ENCODE assay signal across 14 cellular contexts in genomic region chr2:177692828-177693269, GRCh38.
DNase-seq lines count a peak whose midpoint lies in the region; ATAC-seq and TF ChIP-seq lines count a peak whose summit lies in the region.
"Had no signal": no experiment of that assay in that cellular context is flagged by ENCODE, and none has a peak within 500 bp of the region (broad histone marks: within the 10 kb centered on the region; RNA-seq: fewer than 3 reads in every experiment).

No MANE protein-coding gene starts in this region.

- no peaks in the 10 kb centered on the region for H3F3A ChIP-seq in GM23338 (replicated peaks; ENCODE audit: low read depth)

- no peak overlapping the region for H2AFZ ChIP-seq in GM23338

- CTCF ChIA-PET in RWPE1 (lab: Yijun Ruan, JAX), result interaction anchor here (0.5 to 1.0 kb wide), 4 partner anchors 10 to 428 kb away, joined by 3 to 7 read pairs (median 4); partner anchors contain the start of gene NFE2L2

- no peak overlapping the region for H3K27ac Mint-ChIP-seq in GM23338
- H3K27ac Mint-ChIP-seq in progenitor cell of endocrine pancreas, result peak overlapping the region; percentile 33
- H3K27ac Mint-ChIP-seq: activated naive CD8-positive, alpha-beta T cell treated with anti-CD3 and anti-CD28 coated beads for 36 hours had no signal

- H3K36me3 Mint-ChIP-seq in GM23338 (ENCODE audit: low read depth) (no peaks in the 10 kb centered on the region), progenitor cell of endocrine pancreas (ENCODE audit: insufficient read depth) (peaks cover 15% of the 10 kb centered on the region)
- H3K36me3 Mint-ChIP-seq: activated naive CD8-positive, alpha-beta T cell treated with anti-CD3 and anti-CD28 coated beads for 36 hours had no signal

- H3K4me2 ChIP-seq in GM23338, result no peak overlapping the region

- H3K4me1 ChIP-seq in GM23338 (ENCODE audit: insufficient read depth) (0 out of 2 replicates have a peak, but pooled peaks cover 6% of the 10 kb centered on the region), SJCRH30 (no peaks in the 10 kb centered on the region)
- H3K4me1 ChIP-seq: psoas muscle, stomach had no signal

- no peaks in the 10 kb centered on the region for H3K79me2 ChIP-seq in GM23338 (replicated peaks; ENCODE audit: insufficient read depth)

- no peaks in the 10 kb centered on the region for H3K9me3 ChIP-seq in SJCRH30 (replicated peaks)
- H3K9me3 ChIP-seq: psoas muscle, stomach had no signal

- POLR2A ChIA-PET in RWPE1 (lab: Yijun Ruan, JAX; ENCODE audit: low non-redundant PET), result no interaction called here

- H3K9me3 Mint-ChIP-seq in GM23338, result no peaks in the 10 kb centered on the region
- no peaks in the 10 kb centered on the region for H3K9me3 Mint-ChIP-seq in progenitor cell of endocrine pancreas (ENCODE audit: low read depth)
- H3K9me3 Mint-ChIP-seq: activated naive CD8-positive, alpha-beta T cell treated with anti-CD3 and anti-CD28 coated beads for 36 hours had no signal

- H3K27me3 ChIP-seq in GM23338 (ENCODE audit: insufficient read depth) (no peaks in the 10 kb centered on the region), SJCRH30 (no peaks in the 10 kb centered on the region)
- H3K27me3 ChIP-seq: stomach had no signal

- TF ChIP-seq CTCF in GM23338 (conservative IDR thresholded peaks at IDR 0.05; ENCODE audit: low read depth in 2 of 2), result peak; percentile 10 to 31; a peak in 2 of 4 replicates
- no peak for TF ChIP-seq CTCF in RWPE1 (conservative IDR thresholded peaks at IDR 0.05; ENCODE audit: low read depth)
- peak; percentile 15 for TF ChIP-seq CTCF in progenitor cell of endocrine pancreas (IDR thresholded peaks at IDR 0.05; ENCODE audit: unreplicated experiment)

- H3K36me3 ChIP-seq in GM23338 (ENCODE audit: insufficient read depth) (no peaks in the 10 kb centered on the region), SJCRH30 (no peaks in the 10 kb centered on the region)
- H3K36me3 ChIP-seq: stomach had no signal

- H3K4me3 ChIP-seq in GM23338 (no peak overlapping the region), SJCRH30 (no peak overlapping the region)
- H3K4me3 ChIP-seq: psoas muscle, stomach had no signal

- ATAC-seq in GM23338, result peak; percentile 76
- ATAC-seq: psoas muscle had no signal

- H3K27ac ChIP-seq in GM23338 (ENCODE audit: low read depth), result no peak overlapping the region
- no peak overlapping the region for H3K27ac ChIP-seq in RWPE1
- no peak overlapping the region for H3K27ac ChIP-seq in SJCRH30
- H3K27ac ChIP-seq: psoas muscle, stomach had no signal

- no peaks in the 10 kb centered on the region for H4K20me1 ChIP-seq in GM23338 (replicated peaks; ENCODE audit: insufficient read depth)

- H3K4me3 Mint-ChIP-seq in GM23338 (no peak overlapping the region), progenitor cell of endocrine pancreas (ENCODE audit: low read depth) (no peak overlapping the region)
- H3K4me3 Mint-ChIP-seq: activated naive CD8-positive, alpha-beta T cell treated with anti-CD3 and anti-CD28 coated beads for 36 hours had no signal

- no peaks in the 10 kb centered on the region; the same call in 1 of the 2 replicates for H3K9me2 ChIP-seq in GM23338 (ENCODE audit: insufficient read depth)

- H3K27me3 Mint-ChIP-seq in GM23338 (ENCODE audit: insufficient read depth, low read depth, poor library complexity) (peaks cover 3% of the 10 kb centered on the region), progenitor cell of endocrine pancreas (no peaks in the 10 kb centered on the region)

- DNase-seq in GM23338 (ENCODE audit: low spot score) (peak; percentile 42), RWPE1 (ENCODE audit: low spot score) (peak; percentile 74), foreskin melanocyte (peak; percentile 39), progenitor cell of endocrine pancreas (ENCODE audit: low spot score, unreplicated experiment) (no peak), NCI-H2196 (lab: John Stamatoyannopoulos, UW; ENCODE audit: unreplicated experiment) (no peak), SJCRH30 (no peak), NCI-H146 treated with DMSO at 0.1 percent for 48 hours (lab: John Stamatoyannopoulos, UW; ENCODE audit: unreplicated experiment) (no peak)
- DNase-seq in effector CD4-positive, alpha-beta T cell, result no peak
- DNase-seq: activated CD8-positive, alpha-beta memory T cell treated with anti-CD3 and anti-CD28 coated beads for 24 hours; activated naive CD8-positive, alpha-beta T cell treated with anti-CD3 and anti-CD28 coated beads for 36 hours; NCI-H524; psoas muscle; stomach; SW 1271 had no signal

- peaks cover 7% of the 10 kb centered on the region; the same call in 2 of the 3 replicates for H3K4me1 Mint-ChIP-seq in GM23338
- peaks cover 61% of the 10 kb centered on the region for H3K4me1 Mint-ChIP-seq in progenitor cell of endocrine pancreas (ENCODE audit: low read depth)
- H3K4me1 Mint-ChIP-seq: activated naive CD8-positive, alpha-beta T cell treated with anti-CD3 and anti-CD28 coated beads for 36 hours had no signal

TF ChIP-seq in GM23338, 12 proteins besides CTCF, POLR2A, EP300 and RAD21 (continues in another document):
- TF ChIP-seq ZNF114 (CRISPR knock-in tag; IDR thresholded peaks at IDR 0.05) (no peak), ZNF462 (CRISPR knock-in tag; IDR thresholded peaks at IDR 0.05) (no peak), NANOG (IDR thresholded peaks at IDR 0.05; ENCODE audit: borderline replicate concordance) (no peak), ZNF331 (CRISPR knock-in tag; IDR thresholded peaks at IDR 0.05; ENCODE audit: low read depth) (no peak), POLR2AphosphoS5 (IDR thresholded peaks at IDR 0.05; ENCODE audit: low read depth) (no peak), EZH2phosphoT487 (IDR thresholded peaks at IDR 0.05; ENCODE audit: unreplicated experiment) (no peak), JUNB (IDR thresholded peaks at IDR 0.05; ENCODE audit: unreplicated experiment) (no peak), CREB1 (CRISPR knock-in tag; IDR thresholded peaks at IDR 0.05; ENCODE audit: low read depth) (no peak), ETS1 (IDR thresholded peaks at IDR 0.05) (no peak)

Comparison
In these comparisons a context has a peak if more than half of its experiments do, and no peak if none do; other contexts are left out.
1. DNase-seq: peak in GM23338 (single experiment), RWPE1 (single experiment) and foreskin melanocyte (single experiment); none in progenitor cell of endocrine pancreas (single experiment), NCI-H2196 (single experiment), SJCRH30 (0 of 2), effector CD4-positive, alpha-beta T cell (single experiment) and NCI-H146 treated with DMSO at 0.1 percent for 48 hours (single experiment).